ENCODE assay signal across 11 cellular contexts in the genomic region with DNA sequence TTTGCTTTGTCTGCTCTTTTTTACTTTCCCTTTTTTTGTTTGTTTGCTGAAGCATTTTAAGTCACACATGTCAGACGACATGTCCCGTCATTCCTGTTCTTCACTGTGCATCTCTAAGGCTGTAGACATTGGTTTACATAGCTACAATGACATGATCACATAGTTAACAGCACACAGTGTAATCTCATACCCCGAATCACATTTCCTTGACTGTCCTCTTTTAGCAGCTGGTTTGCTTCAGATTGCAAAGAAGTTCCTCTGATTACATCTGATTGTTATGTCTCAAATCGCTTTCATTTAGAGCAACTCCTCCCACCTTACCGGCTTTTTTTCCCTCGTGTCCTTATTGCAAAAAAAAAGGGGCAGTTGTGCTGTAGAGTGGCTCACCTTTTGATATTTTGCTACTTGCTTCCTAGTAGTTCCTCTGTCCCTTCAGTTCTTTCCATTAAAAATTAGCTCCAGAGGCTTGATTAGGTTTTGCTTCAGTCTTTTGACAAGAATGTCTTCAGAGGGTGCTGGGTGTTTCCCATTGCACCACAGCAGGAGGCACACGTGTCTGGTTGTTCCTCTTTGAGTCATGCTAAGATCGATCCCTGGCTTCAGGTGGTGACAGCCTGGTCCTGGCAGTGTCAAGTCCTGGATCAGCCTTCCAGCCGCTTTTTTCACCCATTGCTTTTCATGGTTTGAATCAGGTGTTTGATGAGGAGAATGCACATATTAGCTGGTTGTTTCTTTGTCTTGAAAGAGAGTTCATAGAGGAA. TPM values are rescaled to one million over a fixed set of nuclear protein-coding genes. Genes with fewer than 3 reads are reported as not detected.
DNase-seq lines count a peak whose midpoint lies in the region; ATAC-seq and TF ChIP-seq lines count a peak whose summit lies in the region.
"Had no signal": no experiment of that assay in that cellular context is flagged by ENCODE, and none has a peak within 500 bp of the region (broad histone marks: within the 10 kb centered on the region; RNA-seq: fewer than 3 reads in every experiment).

No MANE protein-coding gene starts in this region.

- ATAC-seq in HG03175 (IDR thresholded peaks at IDR 0.05; ENCODE audit: unreplicated experiment), result no peak
- ATAC-seq: WTC11 had no signal

- no peak overlapping the region for H3K4me3 Mint-ChIP-seq in activated CD4-positive, alpha-beta memory T cell treated with anti-CD3 and anti-CD28 coated beads for 36 hours
- no peak overlapping the region for H3K4me3 Mint-ChIP-seq in activated CD4-positive, alpha-beta memory T cell treated with anti-CD3 and anti-CD28 coated beads, Interleukin-2, amount 10 ng/mL, durations not matched to agents 7 days and 5 days
- no peak overlapping the region for H3K4me3 Mint-ChIP-seq in progenitor cell of endocrine pancreas (ENCODE audit: low read depth)
- H3K4me3 Mint-ChIP-seq: WTC11 had no signal

- TF ChIP-seq CTCF in coronary artery (IDR thresholded peaks at IDR 0.05) (no peak), progenitor cell of endocrine pancreas (IDR thresholded peaks at IDR 0.05; ENCODE audit: unreplicated experiment) (no peak)

- CTCF ChIA-PET in activated CD4-positive, alpha-beta memory T cell treated with anti-CD3 and anti-CD28 coated beads for 36 hours (lab: Charles Lee), result interaction anchor here (1.3 kb wide), 1 partner anchor 24 kb away, joined by 4 read pairs; no protein-coding TSS in a partner anchor
- CTCF ChIA-PET in activated CD4-positive, alpha-beta memory T cell treated with anti-CD3 and anti-CD28 coated beads, Interleukin-2, amount 10 ng/mL, durations not matched to agents 7 days and 5 days (lab: Charles Lee), result no interaction called here

- H3K27me3 Mint-ChIP-seq in activated CD4-positive, alpha-beta memory T cell treated with anti-CD3 and anti-CD28 coated beads for 36 hours, result no peaks in the 10 kb centered on the region
- no peaks in the 10 kb centered on the region for H3K27me3 Mint-ChIP-seq in activated CD4-positive, alpha-beta memory T cell treated with anti-CD3 and anti-CD28 coated beads, Interleukin-2, amount 10 ng/mL, durations not matched to agents 7 days and 5 days
- H3K27me3 Mint-ChIP-seq in progenitor cell of endocrine pancreas, result no peaks in the 10 kb centered on the region

- no peak overlapping the region for H3K27ac Mint-ChIP-seq in activated CD4-positive, alpha-beta memory T cell treated with anti-CD3 and anti-CD28 coated beads for 36 hours
- H3K27ac Mint-ChIP-seq in activated CD4-positive, alpha-beta memory T cell treated with anti-CD3 and anti-CD28 coated beads, Interleukin-2, amount 10 ng/mL, durations not matched to agents 7 days and 5 days, result no peak overlapping the region
- peak overlapping the region; percentile 60 for H3K27ac Mint-ChIP-seq in progenitor cell of endocrine pancreas
- H3K27ac Mint-ChIP-seq: WTC11 had no signal

- POLR2A ChIA-PET in activated CD4-positive, alpha-beta memory T cell treated with anti-CD3 and anti-CD28 coated beads for 36 hours (lab: Charles Lee), result no interaction called here
- POLR2A ChIA-PET in activated CD4-positive, alpha-beta memory T cell treated with anti-CD3 and anti-CD28 coated beads, Interleukin-2, amount 10 ng/mL, durations not matched to agents 7 days and 5 days (lab: Charles Lee), result no interaction called here

- H3K27ac ChIP-seq in coronary artery, result no peak overlapping the region

- peaks cover 27% of the 10 kb centered on the region for H3K4me1 Mint-ChIP-seq in activated CD4-positive, alpha-beta memory T cell treated with anti-CD3 and anti-CD28 coated beads for 36 hours (ENCODE audit: low read depth)
- H3K4me1 Mint-ChIP-seq in activated CD4-positive, alpha-beta memory T cell treated with anti-CD3 and anti-CD28 coated beads, Interleukin-2, amount 10 ng/mL, durations not matched to agents 7 days and 5 days, result peaks cover 28% of the 10 kb centered on the region
- H3K4me1 Mint-ChIP-seq in progenitor cell of endocrine pancreas (ENCODE audit: low read depth), result no peaks in the 10 kb centered on the region

- H3K4me3 ChIP-seq in coronary artery, result no peak overlapping the region
- H3K4me3 ChIP-seq: lung had no signal

- H3K36me3 Mint-ChIP-seq in activated CD4-positive, alpha-beta memory T cell treated with anti-CD3 and anti-CD28 coated beads for 36 hours, result peaks cover 29% of the 10 kb centered on the region
- H3K36me3 Mint-ChIP-seq in activated CD4-positive, alpha-beta memory T cell treated with anti-CD3 and anti-CD28 coated beads, Interleukin-2, amount 10 ng/mL, durations not matched to agents 7 days and 5 days (ENCODE audit: low read depth), result peaks cover 25% of the 10 kb centered on the region
- H3K36me3 Mint-ChIP-seq in progenitor cell of endocrine pancreas (ENCODE audit: insufficient read depth), result peaks cover 27% of the 10 kb centered on the region

- intact Hi-C loops in activated CD4-positive, alpha-beta memory T cell treated with anti-CD3 and anti-CD28 coated beads for 36 hours (cut with micrococcal nuclease), result no loop called here

- H3K9me3 Mint-ChIP-seq in activated CD4-positive, alpha-beta memory T cell treated with anti-CD3 and anti-CD28 coated beads for 36 hours, result no peaks in the 10 kb centered on the region
- no peaks in the 10 kb centered on the region for H3K9me3 Mint-ChIP-seq in activated CD4-positive, alpha-beta memory T cell treated with anti-CD3 and anti-CD28 coated beads, Interleukin-2, amount 10 ng/mL, durations not matched to agents 7 days and 5 days
- no peaks in the 10 kb centered on the region for H3K9me3 Mint-ChIP-seq in progenitor cell of endocrine pancreas (ENCODE audit: low read depth)
- H3K9me3 Mint-ChIP-seq: WTC11 had no signal

- DNase-seq in activated CD4-positive, alpha-beta memory T cell treated with anti-CD3 and anti-CD28 coated beads for 36 hours, result peak; percentile 32
- no peak for DNase-seq in activated CD4-positive, alpha-beta memory T cell treated with anti-CD3 and anti-CD28 coated beads, Interleukin-2, amount 10 ng/mL, durations not matched to agents 7 days and 5 days
- DNase-seq in NCI-H146 treated with DMSO at 0.1 percent for 48 hours (lab: John Stamatoyannopoulos, UW; ENCODE audit: unreplicated experiment) (peak; percentile 12), coronary artery (ENCODE audit: low spot score) (peak; percentile 71), progenitor cell of endocrine pancreas (ENCODE audit: low spot score, unreplicated experiment) (no peak), DMS53 (lab: John Stamatoyannopoulos, UW) (no peak), LoVo (ENCODE audit: low spot score) (no peak)
- DNase-seq: stimulated activated naive CD4-positive, alpha-beta T cell treated with Interleukin-2 at 50 U/mL for 16 hours had no signal

RNA-seq across cellular contexts. Expression of a gene that starts 35.0 kb away (rescaled TPM):
- total RNA-seq in activated CD4-positive, alpha-beta memory T cell treated with anti-CD3 and anti-CD28 coated beads for 36 hours, result 10 to 100 TPM; 53.2 to 56.9 TPM
- 10 to 100 TPM; 42.5 to 43.4 TPM for total RNA-seq in activated CD4-positive, alpha-beta memory T cell treated with anti-CD3 and anti-CD28 coated beads, Interleukin-2, amount 10 ng/mL, durations not matched to agents 7 days and 5 days
- 197 and 198 TPM in 2 replicates for total RNA-seq in progenitor cell of endocrine pancreas

RNA-seq across cellular contexts. Expression of a gene that starts 35.4 kb away (rescaled TPM):
- total RNA-seq in activated CD4-positive, alpha-beta memory T cell treated with anti-CD3 and anti-CD28 coated beads for 36 hours, result 10 to 100 TPM; 11.4 to 11.7 TPM
- 10 to 100 TPM; 20.3 to 20.5 TPM for total RNA-seq in activated CD4-positive, alpha-beta memory T cell treated with anti-CD3 and anti-CD28 coated beads, Interleukin-2, amount 10 ng/mL, durations not matched to agents 7 days and 5 days
- 57.0 and 59.1 TPM in 2 replicates for total RNA-seq in progenitor cell of endocrine pancreas

Comparison
In these comparisons a context has a peak if more than half of its experiments do, and no peak if none do; other contexts are left out.
1. DNase-seq: peak in activated CD4-positive, alpha-beta memory T cell treated with anti-CD3 and anti-CD28 coated beads for 36 hours (single experiment), NCI-H146 treated with DMSO at 0.1 percent for 48 hours (single experiment) and coronary artery (single experiment); none in activated CD4-positive, alpha-beta memory T cell treated with anti-CD3 and anti-CD28 coated beads, Interleukin-2, amount 10 ng/mL, durations not matched to agents 7 days and 5 days (single experiment), progenitor cell of endocrine pancreas (single experiment), DMS53 (single experiment) and LoVo (single experiment).